ENCODE assay signal across 8 cellular contexts in the genomic region with DNA sequence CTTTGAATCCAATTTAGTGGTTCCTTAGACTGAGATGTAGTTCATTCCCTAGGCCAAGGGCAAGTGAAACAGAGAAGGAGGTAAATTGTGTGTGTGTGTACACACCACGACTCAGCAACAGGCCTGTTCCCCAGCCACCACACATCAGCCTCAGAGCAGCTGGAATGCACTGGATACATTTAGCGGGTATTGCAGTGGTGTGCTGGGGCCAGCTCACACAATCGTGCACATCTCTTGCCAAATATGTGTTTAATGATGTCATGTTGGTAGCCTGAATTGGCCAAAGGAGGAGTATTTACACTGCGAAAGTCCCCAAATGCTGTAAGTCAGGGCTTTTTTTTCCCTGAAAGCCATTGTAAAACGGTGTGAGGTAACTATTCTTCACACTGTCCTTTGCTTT.
DNase-seq lines count a peak whose midpoint lies in the region; ATAC-seq, FAIRE-seq and TF ChIP-seq lines count a peak whose summit lies in the region.

No MANE protein-coding gene starts in this region.

- 49 to 82% (median 77%) methylated on average over 5 of the region's 5 CpGs for WGBS in small intestine, 3 donors

- H3K9ac ChIP-seq in astrocyte (ENCODE audit: low read length), result no peak overlapping the region

- no peak for ATAC-seq in GM21717 (IDR thresholded peaks at IDR 0.05; ENCODE audit: unreplicated experiment)

- H3K4me3 Mint-ChIP-seq in astrocyte (ENCODE audit: unreplicated experiment), result no peak overlapping the region

- DNase-seq in HL-60 (ENCODE audit: low read depth in 1 of 2, low spot score in 1 of 2) (peak in 1 of 2 experiments; percentile 38), astrocyte (ENCODE audit: low read depth) (peak; percentile 91), iris pigment epithelial cell (ENCODE audit: low read depth) (peak; percentile 95), stromal cell of bone marrow (ENCODE audit: low read depth) (peak; percentile 85), NCI-H2171 treated with DMSO at 0.1 percent for 48 hours (lab: John Stamatoyannopoulos, UW) (no peak), small intestine (no peak)
- no peak for DNase-seq in activated T-cell treated with anti-CD3 and anti-CD28 coated beads, Interleukin-2, amount 50 U/mL, for 1 hour

- TF ChIP-seq CTCF in HL-60 (IDR thresholded peaks at IDR 0.05; ENCODE audit: insufficient read depth, low read length) (no peak), astrocyte (IDR thresholded peaks at IDR 0.05; ENCODE audit: insufficient read depth, low read depth, low read length) (no peak)

- H3K36me3 ChIP-seq in astrocyte (ENCODE audit: insufficient read depth, low read length) (peaks cover 27% of the 10 kb centered on the region), small intestine (ENCODE audit: control insufficient read depth in 2 of 2, insufficient read depth in 2 of 2, low read length in 2 of 2) (peaks cover 0 to 10% of the 10 kb centered on the region in 2 donors)

- H3K27me3 Mint-ChIP-seq in astrocyte (ENCODE audit: low read depth, unreplicated experiment), result no peaks in the 10 kb centered on the region

- H3K27ac ChIP-seq in HL-60 (replicated peaks), result peak overlapping the region; percentile 35
- H3K27ac ChIP-seq in astrocyte (ENCODE audit: low read depth, low read length), result peak overlapping the region; percentile 28
- H3K27ac ChIP-seq in small intestine (ENCODE audit: low read depth in 1 of 2, low read length in 1 of 2), result peak overlapping the region in 1 of 2 donors; percentile 79

- peaks cover 20% of the 10 kb centered on the region for H3K36me3 Mint-ChIP-seq in astrocyte (ENCODE audit: low read depth, unreplicated experiment)

- H2AFZ ChIP-seq in astrocyte (ENCODE audit: low read depth, low read length), result no peak overlapping the region

- H3K4me3 ChIP-seq in HL-60 (replicated peaks; ENCODE audit: insufficient read depth, low read length) (no peak overlapping the region), astrocyte (ENCODE audit: insufficient read depth, low read depth, low read length) (no peak overlapping the region), small intestine (ENCODE audit: low read depth in 1 of 2, low read length in 2 of 2) (no peak overlapping the region)

- H3K9me3 Mint-ChIP-seq in astrocyte (ENCODE audit: unreplicated experiment), result no peaks in the 10 kb centered on the region

- peaks cover 56% of the 10 kb centered on the region for H3K79me2 ChIP-seq in astrocyte (ENCODE audit: insufficient read depth, low read length)

- peaks cover 87% of the 10 kb centered on the region for H4K20me1 ChIP-seq in astrocyte (ENCODE audit: insufficient read depth, low read length)

- H3K9me3 ChIP-seq in astrocyte (ENCODE audit: insufficient read depth, low read depth, low read length) (no peaks in the 10 kb centered on the region), small intestine (ENCODE audit: control insufficient read depth, low read depth) (no peaks in the 10 kb centered on the region)

- H3K27me3 ChIP-seq in HL-60 (ENCODE audit: insufficient read depth, poor library complexity, severe bottlenecking) (no peaks in the 10 kb centered on the region), astrocyte (ENCODE audit: insufficient read depth, low read length) (no peaks in the 10 kb centered on the region), small intestine (ENCODE audit: control insufficient read depth in 2 of 2, insufficient read depth in 2 of 2, low read length in 2 of 2) (no peaks in the 10 kb centered on the region)

- peak overlapping the region; percentile 13 for H3K4me2 ChIP-seq in astrocyte (ENCODE audit: low read length)

- peaks cover 24% of the 10 kb centered on the region for H3K4me1 Mint-ChIP-seq in astrocyte (ENCODE audit: low read depth, unreplicated experiment)

- no peak for FAIRE-seq in astrocyte (lab: Jason Lieb, UNC)
- no peak for FAIRE-seq in small intestine (lab: Jason Lieb, UNC)

- H3K4me1 ChIP-seq in astrocyte (ENCODE audit: insufficient read depth, low read length) (peaks cover 15% of the 10 kb centered on the region), small intestine (ENCODE audit: control insufficient read depth in 2 of 2, insufficient read depth in 1 of 2, low read depth in 1 of 2, low read length in 1 of 2) (peaks cover 0 to 2% of the 10 kb centered on the region in 2 donors)

- peak overlapping the region; percentile 95 for H3K27ac Mint-ChIP-seq in astrocyte (ENCODE audit: unreplicated experiment)

Comparison
In these comparisons a context has a peak if more than half of its experiments do, and no peak if none do; other contexts are left out.
1. DNase-seq: peak in astrocyte (single experiment), iris pigment epithelial cell (single experiment) and stromal cell of bone marrow (single experiment); none in NCI-H2171 treated with DMSO at 0.1 percent for 48 hours (single experiment), small intestine (single experiment) and activated T-cell treated with anti-CD3 and anti-CD28 coated beads, Interleukin-2, amount 50 U/mL, for 1 hour (single experiment).